Comparison of ENCODE assay signal across 14 cellular contexts in genomic region chr14:95046711-95047681, GRCh38.
DNase-seq lines count a peak whose midpoint lies in the region; ATAC-seq and TF ChIP-seq lines count a peak whose summit lies in the region.
"Had no signal": no experiment of that assay in that cellular context is flagged by ENCODE, and none has a peak within 500 bp of the region (broad histone marks: within the 10 kb centered on the region; RNA-seq: fewer than 3 reads in every experiment).

No MANE protein-coding gene starts in this region.

- no peaks in the 10 kb centered on the region for H3K4me1 Mint-ChIP-seq in activated T-helper 17 cell treated with anti-CD3 and anti-CD28 coated beads, Interleukin-2, amount 50 U/mL, for 72 hours

- H3K9me3 ChIP-seq in HEK293 (ENCODE audit: control insufficient read depth, insufficient read depth, low read depth, low read length) (no peaks in the 10 kb centered on the region), SJSA1 (replicated peaks) (no peaks in the 10 kb centered on the region), hepatocyte (ENCODE audit: low read depth) (no peaks in the 10 kb centered on the region)
- H3K9me3 ChIP-seq: HAP-1, right atrium auricular region had no signal

- peak overlapping the region; percentile 53 for H3K27ac ChIP-seq in HEK293 (ENCODE audit: extremely low read depth, low read depth, low read length)
- H3K27ac ChIP-seq in SJSA1 = no peak overlapping the region
- peak overlapping the region; percentile 55 for H3K27ac ChIP-seq in hepatocyte
- H3K27ac ChIP-seq: right atrium auricular region had no signal

- CTCF ChIA-PET in HEK293 (lab: Yijun Ruan, JAX) = no interaction called here

- H3K4me1 ChIP-seq in HEK293 (ENCODE audit: control insufficient read depth, insufficient read depth, low read length) (peaks cover 7% of the 10 kb centered on the region), SJSA1 (replicated peaks) (peaks cover 10% of the 10 kb centered on the region), hepatocyte (ENCODE audit: insufficient read depth) (no peaks in the 10 kb centered on the region)
- H3K4me1 ChIP-seq: HAP-1, right atrium auricular region had no signal

- peak; percentile 41 for ATAC-seq in sciatic nerve
- ATAC-seq in activated T-helper 17 cell treated with anti-CD3 and anti-CD28 coated beads, Interleukin-2, amount 50 U/mL, for 72 hours (replicated peaks) = no peak
- no peak for ATAC-seq in HG02981 (IDR thresholded peaks at IDR 0.05; ENCODE audit: unreplicated experiment)

- H3K36me3 ChIP-seq in HEK293 (ENCODE audit: control insufficient read depth in 2 of 2, insufficient read depth in 1 of 2, low read length in 2 of 2) (no peaks in the 10 kb centered on the region), SJSA1 (no peaks in the 10 kb centered on the region), hepatocyte (replicated peaks; ENCODE audit: insufficient read depth, low read depth) (no peaks in the 10 kb centered on the region)
- H3K36me3 ChIP-seq: HAP-1, right atrium auricular region had no signal

- H3K79me2 ChIP-seq in hepatocyte = no peaks in the 10 kb centered on the region

- no peak overlapping the region for H3K27ac Mint-ChIP-seq in activated T-helper 17 cell treated with anti-CD3 and anti-CD28 coated beads, Interleukin-2, amount 50 U/mL, for 72 hours
- H3K27ac Mint-ChIP-seq: dendritic cell treated with granulocyte-macrophage colony-stimulating factor and Interleukin-4, amounts not matched to agents 40 ng/mL and 50 ng/mL, for 4 days had no signal

- H3K4me2 ChIP-seq in hepatocyte = peak overlapping the region; percentile 6

- H3K27me3 ChIP-seq in SJSA1 (replicated peaks) = no peaks in the 10 kb centered on the region
- no peaks in the 10 kb centered on the region for H3K27me3 ChIP-seq in hepatocyte
- H3K27me3 ChIP-seq: right atrium auricular region had no signal

- intact Hi-C loops in sciatic nerve (cut with DNase I) = no loop called here

- H3K27me3 Mint-ChIP-seq in activated T-helper 17 cell treated with anti-CD3 and anti-CD28 coated beads, Interleukin-2, amount 50 U/mL, for 72 hours = peaks cover 20% of the 10 kb centered on the region

- DNase-seq in SJSA1 (ENCODE audit: low read depth in 1 of 2, low spot score in 2 of 2) (peak; percentile 25 to 45), hepatocyte (ENCODE audit: low spot score) (peak; percentile 28), sciatic nerve (ENCODE audit: low spot score) (peak; percentile 55), SKM-1 treated with dmso at 0.1 percent for 144 hours (lab: John Stamatoyannopoulos, UW; ENCODE audit: unreplicated experiment) (no peak), NCI-H526 (lab: John Stamatoyannopoulos, UW) (no peak)
- DNase-seq: MV-4-11, NCI-H446 treated with DMSO at 0.1 percent for 48 hours, SHP77 had no signal

- 52% methylated on average over 28 of the region's 28 CpGs for WGBS in hepatocyte (ENCODE audit: low lambda C conversion rate, missing lambda C conversion rate)

- no peak for TF ChIP-seq CTCF in HEK293 (tag by site-specific recombination; IDR thresholded peaks at IDR 0.05)
- no peak for TF ChIP-seq CTCF in hepatocyte (IDR thresholded peaks at IDR 0.05; ENCODE audit: poor library complexity)

- no peak overlapping the region for H3K4me3 Mint-ChIP-seq in activated T-helper 17 cell treated with anti-CD3 and anti-CD28 coated beads, Interleukin-2, amount 50 U/mL, for 72 hours
- H3K4me3 Mint-ChIP-seq: dendritic cell treated with granulocyte-macrophage colony-stimulating factor and Interleukin-4, amounts not matched to agents 40 ng/mL and 50 ng/mL, for 4 days had no signal

- no peaks in the 10 kb centered on the region for H3K9me2 ChIP-seq in hepatocyte (replicated peaks; ENCODE audit: insufficient read depth)

- no peaks in the 10 kb centered on the region for H3K36me3 Mint-ChIP-seq in activated T-helper 17 cell treated with anti-CD3 and anti-CD28 coated beads, Interleukin-2, amount 50 U/mL, for 72 hours (ENCODE audit: low read depth)

- POLR2A ChIA-PET in HEK293 (lab: Yijun Ruan, JAX) = no interaction called here

- H2AFZ ChIP-seq in hepatocyte = no peak overlapping the region

- H3K9me3 Mint-ChIP-seq in activated T-helper 17 cell treated with anti-CD3 and anti-CD28 coated beads, Interleukin-2, amount 50 U/mL, for 72 hours = no peaks in the 10 kb centered on the region
- H3K9me3 Mint-ChIP-seq: dendritic cell treated with granulocyte-macrophage colony-stimulating factor and Interleukin-4, amounts not matched to agents 40 ng/mL and 50 ng/mL, for 4 days had no signal

- H3K4me3 ChIP-seq in HEK293 (ENCODE audit: low read depth, low read length) (no peak overlapping the region), SJSA1 (no peak overlapping the region), hepatocyte (no peak overlapping the region)
- H3K4me3 ChIP-seq: HAP-1, right atrium auricular region had no signal

- H4K20me1 ChIP-seq in hepatocyte (ENCODE audit: insufficient read depth, poor library complexity, severe bottlenecking) = no peaks in the 10 kb centered on the region

TF ChIP-seq in HEK293, 187 proteins besides CTCF, POLR2A, EP300 and RAD21 (continues in another document):
- peak; percentile 26; the same call in 1 of the 2 replicates for TF ChIP-seq KLF9 (tag by site-specific recombination; IDR thresholded peaks at IDR 0.05; ENCODE audit: low read depth)
- TF ChIP-seq ZNF37A (tag by site-specific recombination; IDR thresholded peaks at IDR 0.05) = no peak
- peak; percentile 88 for TF ChIP-seq ZNF629 (tag by site-specific recombination; IDR thresholded peaks at IDR 0.05)
- no peak for TF ChIP-seq ZNF571 (tag by site-specific recombination; IDR thresholded peaks at IDR 0.05)
- TF ChIP-seq IKZF3 (tag by site-specific recombination; IDR thresholded peaks at IDR 0.05) = peak; percentile 82
- TF ChIP-seq, protein P1, sequence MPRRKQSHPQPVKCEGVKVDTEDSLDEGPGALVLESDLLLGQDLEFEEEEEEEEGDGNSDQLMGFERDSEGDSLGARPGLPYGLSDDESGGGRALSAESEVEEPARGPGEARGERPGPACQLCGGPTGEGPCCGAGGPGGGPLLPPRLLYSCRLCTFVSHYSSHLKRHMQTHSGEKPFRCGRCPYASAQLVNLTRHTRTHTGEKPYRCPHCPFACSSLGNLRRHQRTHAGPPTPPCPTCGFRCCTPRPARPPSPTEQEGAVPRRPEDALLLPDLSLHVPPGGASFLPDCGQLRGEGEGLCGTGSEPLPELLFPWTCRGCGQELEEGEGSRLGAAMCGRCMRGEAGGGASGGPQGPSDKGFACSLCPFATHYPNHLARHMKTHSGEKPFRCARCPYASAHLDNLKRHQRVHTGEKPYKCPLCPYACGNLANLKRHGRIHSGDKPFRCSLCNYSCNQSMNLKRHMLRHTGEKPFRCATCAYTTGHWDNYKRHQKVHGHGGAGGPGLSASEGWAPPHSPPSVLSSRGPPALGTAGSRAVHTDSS (tag by site-specific recombination; IDR thresholded peaks at IDR 0.05) = no peak
- TF ChIP-seq ZNF76 (tag by site-specific recombination; IDR thresholded peaks at IDR 0.05; ENCODE audit: borderline replicate concordance, low read depth) = 0 out of 2 replicates have a peak, but pooled peaks have one; percentile 13
- TF ChIP-seq, protein P2, sequence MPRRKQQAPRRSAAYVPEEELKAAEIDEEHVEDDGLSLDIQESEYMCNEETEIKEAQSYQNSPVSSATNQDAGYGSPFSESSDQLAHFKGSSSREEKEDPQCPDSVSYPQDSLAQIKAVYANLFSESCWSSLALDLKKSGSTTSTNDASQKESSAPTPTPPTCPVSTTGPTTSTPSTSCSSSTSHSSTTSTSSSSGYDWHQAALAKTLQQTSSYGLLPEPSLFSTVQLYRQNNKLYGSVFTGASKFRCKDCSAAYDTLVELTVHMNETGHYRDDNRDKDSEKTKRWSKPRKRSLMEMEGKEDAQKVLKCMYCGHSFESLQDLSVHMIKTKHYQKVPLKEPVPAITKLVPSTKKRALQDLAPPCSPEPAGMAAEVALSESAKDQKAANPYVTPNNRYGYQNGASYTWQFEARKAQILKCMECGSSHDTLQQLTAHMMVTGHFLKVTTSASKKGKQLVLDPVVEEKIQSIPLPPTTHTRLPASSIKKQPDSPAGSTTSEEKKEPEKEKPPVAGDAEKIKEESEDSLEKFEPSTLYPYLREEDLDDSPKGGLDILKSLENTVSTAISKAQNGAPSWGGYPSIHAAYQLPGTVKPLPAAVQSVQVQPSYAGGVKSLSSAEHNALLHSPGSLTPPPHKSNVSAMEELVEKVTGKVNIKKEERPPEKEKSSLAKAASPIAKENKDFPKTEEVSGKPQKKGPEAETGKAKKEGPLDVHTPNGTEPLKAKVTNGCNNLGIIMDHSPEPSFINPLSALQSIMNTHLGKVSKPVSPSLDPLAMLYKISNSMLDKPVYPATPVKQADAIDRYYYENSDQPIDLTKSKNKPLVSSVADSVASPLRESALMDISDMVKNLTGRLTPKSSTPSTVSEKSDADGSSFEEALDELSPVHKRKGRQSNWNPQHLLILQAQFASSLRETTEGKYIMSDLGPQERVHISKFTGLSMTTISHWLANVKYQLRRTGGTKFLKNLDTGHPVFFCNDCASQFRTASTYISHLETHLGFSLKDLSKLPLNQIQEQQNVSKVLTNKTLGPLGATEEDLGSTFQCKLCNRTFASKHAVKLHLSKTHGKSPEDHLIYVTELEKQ (tag by site-specific recombination; IDR thresholded peaks at IDR 0.05; ENCODE audit: borderline replicate concordance) = no peak
- TF ChIP-seq BCL11B (tag by site-specific recombination; IDR thresholded peaks at IDR 0.05; ENCODE audit: low read depth) = no peak
- TF ChIP-seq ZNF146 (tag by site-specific recombination; IDR thresholded peaks at IDR 0.05) = no peak
- peak; percentile 82 for TF ChIP-seq ZNF692 (tag by site-specific recombination; IDR thresholded peaks at IDR 0.05)
- peak; percentile 48 for TF ChIP-seq ZIC2 (tag by site-specific recombination; IDR thresholded peaks at IDR 0.05)

Comparison
In these comparisons a context has a peak if more than half of its experiments do, and no peak if none do; other contexts are left out.
1. DNase-seq: peak in SJSA1 (2 of 2), hepatocyte (single experiment) and sciatic nerve (single experiment); none in SKM-1 treated with dmso at 0.1 percent for 144 hours (single experiment) and NCI-H526 (0 of 2).